ENCODE assay signal across 9 cellular contexts in genomic region chr12:54081053-54081514, GRCh38. TPM values are rescaled to one million over a fixed set of nuclear protein-coding genes. Genes with fewer than 3 reads are reported as not detected.
DNase-seq lines count a peak whose midpoint lies in the region; ATAC-seq, FAIRE-seq and TF ChIP-seq lines count a peak whose summit lies in the region.
"Not testable (repeated sequence)": the region's sequence is repeated elsewhere in the genome, so short reads cannot be mapped to it uniquely, and the experiment has no call there.
"Had no signal": no experiment of that assay in that cellular context is flagged by ENCODE, and none has a peak within 500 bp of the region (broad histone marks: within the 10 kb centered on the region; RNA-seq: fewer than 3 reads in every experiment).

No MANE protein-coding gene starts in this region.

- not testable (repeated sequence) for H3K27me3 ChIP-seq in small intestine (ENCODE audit: control insufficient read depth in 2 of 2, insufficient read depth in 2 of 2, low read length in 2 of 2); thymus (ENCODE audit: control insufficient read depth, insufficient read depth)

- H3K4me3 ChIP-seq in small intestine (ENCODE audit: low read depth in 1 of 2, low read length in 2 of 2): not testable (repeated sequence)
- peak overlapping the region; percentile 15 for H3K4me3 ChIP-seq in thymus (ENCODE audit: low read length)

- peaks cover 0 to 14% of the 10 kb centered on the region in 2 donors for H3K27me3 Mint-ChIP-seq in effector memory CD8-positive, alpha-beta T cell
- not testable (repeated sequence) for H3K27me3 Mint-ChIP-seq in mesothelial cell of epicardium (ENCODE audit: low read depth)

- ATAC-seq in effector memory CD8-positive, alpha-beta T cell (replicated peaks): not testable (repeated sequence)

- not testable (repeated sequence) for TF ChIP-seq CTCF in mesothelial cell of epicardium (IDR thresholded peaks at IDR 0.05; ENCODE audit: unreplicated experiment)

- not testable (repeated sequence) for H3K36me3 ChIP-seq in small intestine (ENCODE audit: control insufficient read depth in 2 of 2, insufficient read depth in 2 of 2, low read length in 2 of 2); thymus (ENCODE audit: control insufficient read depth, insufficient read depth)

- H3K9me3 ChIP-seq in small intestine (ENCODE audit: control insufficient read depth, low read depth); thymus (ENCODE audit: control insufficient read depth): not testable (repeated sequence)

- not testable (repeated sequence) for H3K4me1 ChIP-seq in small intestine (ENCODE audit: control insufficient read depth in 2 of 2, insufficient read depth in 1 of 2, low read depth in 1 of 2, low read length in 1 of 2); thymus (ENCODE audit: control insufficient read depth, insufficient read depth, low read length)

- H3K36me3 Mint-ChIP-seq in effector memory CD8-positive, alpha-beta T cell (ENCODE audit: insufficient read depth): peaks cover 10% of the 10 kb centered on the region
- H3K36me3 Mint-ChIP-seq in mesothelial cell of epicardium: not testable (repeated sequence)

- peak overlapping the region; percentile 86 to 98 for H3K27ac Mint-ChIP-seq in effector memory CD8-positive, alpha-beta T cell
- H3K27ac Mint-ChIP-seq in mesothelial cell of epicardium: peak overlapping the region; percentile 99

- FAIRE-seq in small intestine (lab: Jason Lieb, UNC): not testable (repeated sequence)

- H3K27ac ChIP-seq in small intestine (ENCODE audit: low read depth in 1 of 2, low read length in 1 of 2) (peak overlapping the region in 1 of 2 donors; percentile 90), thymus (ENCODE audit: low read depth) (peak overlapping the region; percentile 31)

- H3K9me3 Mint-ChIP-seq in effector memory CD8-positive, alpha-beta T cell; mesothelial cell of epicardium: not testable (repeated sequence)

- WGBS in small intestine, 3 donors: 7 to 14% (median 9%) methylated on average over 9 to 16 of the region's 16 CpGs
- whole genome bisulfite sequencing in thymus: 4% methylated on average over 15 of the region's 16 CpGs

- DNase-seq in GM03348 (ENCODE audit: low spot score) (peak; percentile 47), NCI-H1417 (lab: John Stamatoyannopoulos, UW) (peak; percentile 26 to 64 (median 50)), mesothelial cell of epicardium (ENCODE audit: low spot score in 2 of 2, unreplicated experiment in 2 of 2) (peak in 1 of 2 experiments; percentile 62), small intestine (peak; percentile 11)
- peak; percentile 6 for DNase-seq in activated CD4-positive, alpha-beta T cell treated with anti-CD3 and anti-CD28 coated beads, Interleukin-2, amount 50 U/mL, for 1 hour
- peak; percentile 23 for DNase-seq in activated naive CD4-positive, alpha-beta T cell treated with anti-CD3 and anti-CD28 coated beads, Interleukin-2, amount 50 U/mL, for 16 hours
- peak; percentile 3 to 47 (median 4) for DNase-seq in effector memory CD8-positive, alpha-beta T cell

- H3K4me1 Mint-ChIP-seq in effector memory CD8-positive, alpha-beta T cell (ENCODE audit: low read depth in 2 of 2): peaks cover 19 to 37% of the 10 kb centered on the region in 2 donors
- H3K4me1 Mint-ChIP-seq in mesothelial cell of epicardium: peaks cover 80% of the 10 kb centered on the region

- peak overlapping the region; percentile 82 to 86 for H3K4me3 Mint-ChIP-seq in effector memory CD8-positive, alpha-beta T cell
- H3K4me3 Mint-ChIP-seq in mesothelial cell of epicardium: peak overlapping the region; percentile 73

RNA-seq across cellular contexts. Expression of gene HOXC4, which starts 27.4 kb away (rescaled TPM):
- 67.4 to 73.6 TPM (median 69.4 TPM) in 3 replicates for total RNA-seq in mesothelial cell of epicardium
- 1 to 10 TPM in 1 of 3 donors, under 1 TPM in 1, not detected in 1; 0.54 to 1.1 TPM for polyA plus RNA-seq in small intestine
- 0.37 TPM for polyA plus RNA-seq in thymus
- total RNA-seq: bronchial epithelial cell had no signal

RNA-seq across cellular contexts. Expression of gene HOXC5, which starts 48.2 kb away (rescaled TPM):
- total RNA-seq in mesothelial cell of epicardium: 28.7 to 33.8 TPM (median 29.3 TPM) in 3 replicates
- polyA plus RNA-seq in small intestine: under 1 TPM in 1 of 3 donors, not detected in 2; 0.63 TPM
- polyA plus RNA-seq in thymus: not detected
- total RNA-seq: bronchial epithelial cell had no signal

RNA-seq across cellular contexts. Expression of gene HOXC6, which starts 52.8 kb away (rescaled TPM):
- total RNA-seq in mesothelial cell of epicardium: 15.5 to 17.4 TPM (median 16.3 TPM) in 3 replicates
- polyA plus RNA-seq in small intestine: 1 to 10 TPM in 2 of 3 donors, not detected in 1; 1.5 to 1.9 TPM
- polyA plus RNA-seq in thymus: 0.43 TPM
- total RNA-seq: bronchial epithelial cell had no signal
